Comparison of ENCODE assay signal across 19 cellular contexts in genomic region chr11:88104408-88104807, GRCh38.
DNase-seq lines count a peak whose midpoint lies in the region; ATAC-seq, FAIRE-seq and TF ChIP-seq lines count a peak whose summit lies in the region.
"Had no signal": no experiment of that assay in that cellular context is flagged by ENCODE, and none has a peak within 500 bp of the region (broad histone marks: within the 10 kb centered on the region; RNA-seq: fewer than 3 reads in every experiment).

No MANE protein-coding gene starts in this region.

- H3K27me3 Mint-ChIP-seq in activated CD4-positive, alpha-beta memory T cell treated with anti-CD3 and anti-CD28 coated beads for 36 hours = peaks cover 9% of the 10 kb centered on the region

- H3K4me1 Mint-ChIP-seq in activated CD4-positive, alpha-beta memory T cell treated with anti-CD3 and anti-CD28 coated beads for 36 hours (ENCODE audit: low read depth) = no peaks in the 10 kb centered on the region
- H3K4me1 Mint-ChIP-seq: activated naive CD8-positive, alpha-beta T cell treated with anti-CD3 and anti-CD28 coated beads, Interleukin-2, amount 10 ng/mL, durations not matched to agents 7 days and 5 days; IgD-negative memory B cell had no signal

- no peak for TF ChIP-seq CTCF in dorsolateral prefrontal cortex (IDR thresholded peaks at IDR 0.05 in 54 of 56, conservative IDR thresholded peaks at IDR 0.05 in 2 of 56; ENCODE audit: low read depth in 1 of 56, partially characterized antibody in 56 of 56)

- DNase-seq in fibroblast of peridontal ligament (ENCODE audit: extremely low read depth) = peak; percentile 6
- DNase-seq in renal cortical epithelial cell (ENCODE audit: low read depth) = peak; percentile 99
- DNase-seq in HTR-8/SVneo (ENCODE audit: insufficient read length, low spot score) = no peak
- no peak for DNase-seq in activated CD4-positive, alpha-beta memory T cell treated with anti-CD3 and anti-CD28 coated beads for 36 hours
- no peak for DNase-seq in dorsolateral prefrontal cortex
- DNase-seq in erythroblast (lab: John Stamatoyannopoulos, UW) = no peak
- DNase-seq: NCI-H2171; SHP77 treated with DMSO at 0.1 percent for 48 hours; stimulated activated naive CD8-positive, alpha-beta T cell treated with anti-CD3 and anti-CD28 coated beads, Interleukin-15, Interleukin-2, amounts not matched to agents 100 U/mL and 50 U/mL, for 24 hours had no signal

- POLR2A ChIA-PET in activated CD4-positive, alpha-beta memory T cell treated with anti-CD3 and anti-CD28 coated beads for 36 hours (lab: Charles Lee) = no interaction called here

- no peak for TF ChIP-seq POLR2A in erythroblast (IDR thresholded peaks at IDR 0.05; ENCODE audit: low read length)

- H3K36me3 Mint-ChIP-seq in activated CD4-positive, alpha-beta memory T cell treated with anti-CD3 and anti-CD28 coated beads for 36 hours = no peaks in the 10 kb centered on the region
- H3K36me3 Mint-ChIP-seq: activated naive CD8-positive, alpha-beta T cell treated with anti-CD3 and anti-CD28 coated beads, Interleukin-2, amount 10 ng/mL, durations not matched to agents 7 days and 5 days; IgD-negative memory B cell had no signal

- no peak overlapping the region for H3K4me3 ChIP-seq in dorsolateral prefrontal cortex
- H3K4me3 ChIP-seq: BLaER1 treated with 17β-estradiol and CSF1 and Interleukin-3, amounts not matched to agents 10 nM and 100 nM; skin epidermis had no signal

- no peak for FAIRE-seq in HTR-8/SVneo (lab: Jason Lieb, UNC)
- FAIRE-seq: frontal cortex, urothelium cell line had no signal

- H3K9me3 Mint-ChIP-seq in activated CD4-positive, alpha-beta memory T cell treated with anti-CD3 and anti-CD28 coated beads for 36 hours = no peaks in the 10 kb centered on the region
- H3K9me3 Mint-ChIP-seq: effector memory CD8-positive, alpha-beta T cell; T-helper 2 cell treated with Interferon-gamma antibody and Interleukin-4, amounts not matched to agents 5 μg/mL and 100 μg/mL, for 36 hours had no signal

- CTCF ChIA-PET in activated CD4-positive, alpha-beta memory T cell treated with anti-CD3 and anti-CD28 coated beads for 36 hours (lab: Charles Lee) = interaction anchor here (1.1 to 5.4 kb wide), 5 partner anchors 24 to 448 kb away, joined by 3 to 34 read pairs (median 5); no protein-coding TSS in a partner anchor

- intact Hi-C loops in activated CD4-positive, alpha-beta memory T cell treated with anti-CD3 and anti-CD28 coated beads for 36 hours (cut with micrococcal nuclease) = no loop called here
- intact Hi-C loops in dorsolateral prefrontal cortex (cut with DNase I) = no loop called here

- no peak overlapping the region for H3K27ac ChIP-seq in dorsolateral prefrontal cortex
- H3K27ac ChIP-seq: BLaER1 treated with 17β-estradiol and CSF1 and Interleukin-3, amounts not matched to agents 10 nM and 100 nM had no signal

- peak; percentile 76 for ATAC-seq in GM18907 (IDR thresholded peaks at IDR 0.05; ENCODE audit: unreplicated experiment)
- peak; percentile 51 for ATAC-seq in HG03432 (IDR thresholded peaks at IDR 0.05; ENCODE audit: unreplicated experiment)
- ATAC-seq: stimulated activated naive CD8-positive, alpha-beta T cell treated with anti-CD3 and anti-CD28 coated beads, Interleukin-15, Interleukin-2, amounts not matched to agents 100 U/mL and 50 U/mL, for 24 hours had no signal

- H3K27ac Mint-ChIP-seq in activated CD4-positive, alpha-beta memory T cell treated with anti-CD3 and anti-CD28 coated beads for 36 hours = no peak overlapping the region
- H3K27ac Mint-ChIP-seq: activated naive CD8-positive, alpha-beta T cell treated with anti-CD3 and anti-CD28 coated beads, Interleukin-2, amount 10 ng/mL, durations not matched to agents 7 days and 5 days; effector memory CD8-positive, alpha-beta T cell; IgD-negative memory B cell; T-helper 2 cell treated with Interferon-gamma antibody and Interleukin-4, amounts not matched to agents 5 μg/mL and 100 μg/mL, for 36 hours had no signal

- H3K27me3 ChIP-seq in dorsolateral prefrontal cortex = peaks cover 0 to 5% (median 0%) of the 10 kb centered on the region in 45 donors
- H3K27me3 ChIP-seq: BLaER1 treated with 17β-estradiol and CSF1 and Interleukin-3, amounts not matched to agents 10 nM and 100 nM had no signal

- H3K4me3 Mint-ChIP-seq in activated CD4-positive, alpha-beta memory T cell treated with anti-CD3 and anti-CD28 coated beads for 36 hours = no peak overlapping the region
- H3K4me3 Mint-ChIP-seq: activated naive CD8-positive, alpha-beta T cell treated with anti-CD3 and anti-CD28 coated beads, Interleukin-2, amount 10 ng/mL, durations not matched to agents 7 days and 5 days; effector memory CD8-positive, alpha-beta T cell; IgD-negative memory B cell; T-helper 2 cell treated with Interferon-gamma antibody and Interleukin-4, amounts not matched to agents 5 μg/mL and 100 μg/mL, for 36 hours had no signal

Comparison
In these comparisons a context has a peak if more than half of its experiments do, and no peak if none do; other contexts are left out.
1. DNase-seq: peak in fibroblast of peridontal ligament (single experiment) and renal cortical epithelial cell (single experiment); none in HTR-8/SVneo (single experiment), activated CD4-positive, alpha-beta memory T cell treated with anti-CD3 and anti-CD28 coated beads for 36 hours (single experiment), dorsolateral prefrontal cortex (0 of 10) and erythroblast (0 of 2).